In genomic region chr6:166204852-166205650, GRCh38 we compare ENCODE assay signal across 1 cellular context.
TF ChIP-seq lines count a peak whose summit lies in the region.

No MANE protein-coding gene starts in this region.

TF ChIP-seq in WTC11, 78 proteins besides CTCF, POLR2A, EP300 and RAD21 (continued from another document):
- TF ChIP-seq ATF2 (CRISPR knock-in tag; IDR thresholded peaks at IDR 0.05; ENCODE audit: borderline replicate concordance, low read depth) (no peak), ATF6 (CRISPR knock-in tag; IDR thresholded peaks at IDR 0.05) (no peak), FOXP1 (CRISPR knock-in tag; IDR thresholded peaks at IDR 0.05; ENCODE audit: borderline replicate concordance) (no peak), AR (CRISPR knock-in tag; IDR thresholded peaks at IDR 0.05) (no peak), JAZF1 (CRISPR knock-in tag; IDR thresholded peaks at IDR 0.05) (no peak), ETV6 (CRISPR knock-in tag; IDR thresholded peaks at IDR 0.05) (no peak), NFYB (CRISPR knock-in tag; conservative IDR thresholded peaks at IDR 0.05; ENCODE audit: low read depth) (no peak), ATF3 (CRISPR knock-in tag; conservative IDR thresholded peaks at IDR 0.05) (no peak), AFF4 (CRISPR knock-in tag; IDR thresholded peaks at IDR 0.05; ENCODE audit: borderline replicate concordance) (no peak), JUN (CRISPR knock-in tag; IDR thresholded peaks at IDR 0.05) (no peak), MYBL2 (CRISPR knock-in tag; IDR thresholded peaks at IDR 0.05) (no peak), TEAD4 (CRISPR knock-in tag; IDR thresholded peaks at IDR 0.05) (no peak), E2F1 (CRISPR knock-in tag; IDR thresholded peaks at IDR 0.05) (no peak), GABPB1 (CRISPR knock-in tag; IDR thresholded peaks at IDR 0.05) (no peak)
